ENCODE assay signal across 17 cellular contexts in the genomic region with DNA sequence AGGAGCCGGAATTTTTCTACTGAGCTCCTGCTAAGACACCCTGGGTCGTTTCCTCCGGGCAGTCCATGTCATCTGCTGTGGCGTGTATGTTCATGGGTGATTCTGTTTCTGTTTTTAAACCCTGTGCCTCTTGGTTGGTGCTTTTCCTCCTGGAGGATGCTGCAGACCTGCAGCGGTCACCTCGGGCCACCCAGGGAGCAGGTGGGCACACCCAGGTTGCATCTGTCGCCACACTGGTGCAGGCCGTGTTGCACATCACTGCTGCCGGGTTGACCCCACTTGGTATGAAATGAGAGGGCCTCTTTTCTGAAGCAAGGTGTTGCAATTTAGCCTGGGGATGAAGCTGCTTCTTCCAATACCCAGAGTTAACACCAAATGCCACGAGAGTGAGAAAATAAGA.
A peak's percentile ranks its signal among the peaks of the same experiment; 100 is the strongest.
DNase-seq lines count a peak whose midpoint lies in the region; ATAC-seq and TF ChIP-seq lines count a peak whose summit lies in the region.
"Had no signal": no experiment of that assay in that cellular context is flagged by ENCODE, and none has a peak within 500 bp of the region (broad histone marks: within the 10 kb centered on the region; RNA-seq: fewer than 3 reads in every experiment).

No MANE protein-coding gene starts in this region.

- no peak overlapping the region for H3K4me3 Mint-ChIP-seq in WTC11
- H3K4me3 Mint-ChIP-seq: CD4-positive, alpha-beta memory T cell; H9 had no signal

- CTCF ChIA-PET in WTC11 (lab: Charles Lee), result no interaction called here

- H3K27ac ChIP-seq in heart right ventricle, result peak overlapping the region in 8 of 10 donors; percentile 20 to 87 (median 70)
- peak overlapping the region; percentile 45 for H3K27ac ChIP-seq in muscle layer of colon (ENCODE audit: low read depth, low read length)
- no peak overlapping the region for H3K27ac ChIP-seq in upper lobe of right lung
- H3K27ac ChIP-seq: KMS-11 had no signal

- intact Hi-C loops in heart right ventricle (cut with DNase I), result loop anchor here in 1 of 10 donors (5.0 kb wide), 1 partner anchor 62 kb away; no protein-coding TSS in a partner anchor
- intact Hi-C loops in left ventricle myocardium superior (cut with micrococcal nuclease), result no loop called here
- intact Hi-C loops in upper lobe of right lung (cut with DNase I), result no loop called here

- ATAC-seq in heart right ventricle (no peak), left ventricle myocardium superior (no peak), WTC11 (no peak), upper lobe of right lung (no peak)
- ATAC-seq: PC-3 had no signal

- peak overlapping the region; percentile 72; the same call in 1 of the 2 replicates for H3K27ac Mint-ChIP-seq in WTC11
- H3K27ac Mint-ChIP-seq: CD4-positive, alpha-beta memory T cell had no signal

- H3K4me1 ChIP-seq in heart right ventricle, result peaks cover 19 to 85% (median 73%) of the 10 kb centered on the region in 9 donors
- H3K4me1 ChIP-seq in muscle layer of colon (ENCODE audit: insufficient read depth, low read length), result peaks cover 84% of the 10 kb centered on the region
- peaks cover 31% of the 10 kb centered on the region for H3K4me1 ChIP-seq in upper lobe of right lung

- H3K9me3 Mint-ChIP-seq in WTC11, result no peaks in the 10 kb centered on the region
- H3K9me3 Mint-ChIP-seq: CD4-positive, alpha-beta memory T cell; H9 had no signal

- H3K9me3 ChIP-seq in heart right ventricle, result no peaks in the 10 kb centered on the region
- H3K9me3 ChIP-seq in muscle layer of colon (ENCODE audit: low read length), result no peaks in the 10 kb centered on the region
- no peaks in the 10 kb centered on the region for H3K9me3 ChIP-seq in upper lobe of right lung
- H3K9me3 ChIP-seq: MG63 had no signal

- DNase-seq in heart right ventricle (no peak), left ventricle myocardium superior (no peak), WTC11 (ENCODE audit: low spot score) (no peak), upper lobe of right lung (peak; percentile 41), NCI-H2107 (lab: John Stamatoyannopoulos, UW) (no peak), GF-D8 (lab: John Stamatoyannopoulos, UW) (no peak), AG08395 (ENCODE audit: low spot score) (no peak)
- DNase-seq: AML-193; CD4-positive, alpha-beta memory T cell; H9; MG63; NCI-H1105; NCI-H1694 treated with DMSO at 0.1 percent for 48 hours; NCI-H446 had no signal

- peaks cover 86% of the 10 kb centered on the region for H3K4me1 Mint-ChIP-seq in WTC11

- H3K36me3 ChIP-seq in heart right ventricle (no peaks in the 10 kb centered on the region), muscle layer of colon (ENCODE audit: insufficient read depth, low read length) (no peaks in the 10 kb centered on the region), upper lobe of right lung (no peaks in the 10 kb centered on the region)
- H3K36me3 ChIP-seq: MG63 had no signal

- H3K27me3 Mint-ChIP-seq in WTC11 (ENCODE audit: low read depth), result no peaks in the 10 kb centered on the region
- H3K27me3 Mint-ChIP-seq: CD4-positive, alpha-beta memory T cell had no signal

- H3K36me3 Mint-ChIP-seq in WTC11, result no peaks in the 10 kb centered on the region
- H3K36me3 Mint-ChIP-seq: CD4-positive, alpha-beta memory T cell had no signal

- POLR2A ChIA-PET in WTC11 (lab: Charles Lee), result interaction anchor here (0.6 kb wide), 1 partner anchor 170 kb away, joined by 5 read pairs; no protein-coding TSS in a partner anchor

- 80 to 86% methylated on average over 10 of the region's 10 CpGs for WGBS in heart right ventricle, 2 donors

- TF ChIP-seq CTCF in heart right ventricle (IDR thresholded peaks at IDR 0.05), result no peak
- TF ChIP-seq CTCF in WTC11 (IDR thresholded peaks at IDR 0.05), result no peak
- TF ChIP-seq CTCF in upper lobe of right lung (IDR thresholded peaks at IDR 0.05), result no peak

- peak overlapping the region; percentile 41 for H3K9ac ChIP-seq in muscle layer of colon (ENCODE audit: low read length)
- H3K9ac ChIP-seq: KMS-11 had no signal

- no peak overlapping the region for H3K4me3 ChIP-seq in heart right ventricle
- peak overlapping the region in 1 of 2 donors; percentile 5 for H3K4me3 ChIP-seq in muscle layer of colon (ENCODE audit: low read depth in 1 of 2, low read length in 2 of 2)
- H3K4me3 ChIP-seq in upper lobe of right lung, result no peak overlapping the region
- H3K4me3 ChIP-seq: MG63 had no signal

- H3K27me3 ChIP-seq in heart right ventricle (no peaks in the 10 kb centered on the region), muscle layer of colon (ENCODE audit: control insufficient read depth in 1 of 2, insufficient read depth in 2 of 2, low read length in 2 of 2) (no peaks in the 10 kb centered on the region), upper lobe of right lung (no peaks in the 10 kb centered on the region)
- H3K27me3 ChIP-seq: MG63 had no signal

TF ChIP-seq in WTC11, 78 proteins besides CTCF, POLR2A, EP300 and RAD21:
- TF ChIP-seq, protein P1, sequence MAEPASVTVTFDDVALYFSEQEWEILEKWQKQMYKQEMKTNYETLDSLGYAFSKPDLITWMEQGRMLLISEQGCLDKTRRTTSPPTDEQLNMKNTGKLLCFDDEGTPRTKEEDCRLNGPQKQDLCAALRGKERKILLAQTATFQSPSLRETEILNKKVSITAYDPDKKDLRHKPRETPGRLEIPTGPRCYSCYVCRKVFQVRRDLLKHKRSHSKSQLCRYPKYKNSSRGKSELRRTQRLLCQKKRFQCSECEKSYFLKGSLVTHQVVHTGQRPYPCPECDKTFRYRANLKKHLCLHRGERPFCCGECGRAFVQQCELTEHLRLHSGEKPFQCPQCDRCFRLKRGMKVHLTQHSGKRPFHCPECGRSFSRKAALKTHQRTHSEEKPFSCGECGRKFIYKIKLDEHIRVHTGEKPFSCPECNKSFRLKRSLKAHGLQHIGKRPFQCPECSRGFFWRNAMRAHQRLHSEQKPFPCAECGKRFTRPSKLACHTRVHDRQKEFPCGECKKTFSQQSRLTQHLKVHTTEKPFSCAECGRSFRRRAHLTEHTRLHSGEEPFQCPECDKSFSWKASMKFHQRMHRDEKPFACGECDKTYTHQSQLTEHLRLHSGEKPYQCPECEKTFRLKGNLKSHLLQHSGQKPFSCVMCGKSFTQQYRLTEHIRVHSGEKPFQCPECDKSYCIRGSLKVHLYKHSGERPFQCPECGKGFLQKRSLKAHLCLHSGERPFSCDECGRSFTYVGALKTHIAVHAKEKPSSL (CRISPR knock-in tag; conservative IDR thresholded peaks at IDR 0.05), result no peak
- TF ChIP-seq EMX1 (CRISPR knock-in tag; IDR thresholded peaks at IDR 0.05) (no peak), TEAD1 (CRISPR knock-in tag; IDR thresholded peaks at IDR 0.05) (no peak), ETV6 (CRISPR knock-in tag; IDR thresholded peaks at IDR 0.05) (no peak), CREB1 (CRISPR knock-in tag; IDR thresholded peaks at IDR 0.05) (no peak), ZNF317 (CRISPR knock-in tag; IDR thresholded peaks at IDR 0.05; ENCODE audit: borderline replicate concordance, low read depth) (no peak)
- TF ChIP-seq, protein P2, sequence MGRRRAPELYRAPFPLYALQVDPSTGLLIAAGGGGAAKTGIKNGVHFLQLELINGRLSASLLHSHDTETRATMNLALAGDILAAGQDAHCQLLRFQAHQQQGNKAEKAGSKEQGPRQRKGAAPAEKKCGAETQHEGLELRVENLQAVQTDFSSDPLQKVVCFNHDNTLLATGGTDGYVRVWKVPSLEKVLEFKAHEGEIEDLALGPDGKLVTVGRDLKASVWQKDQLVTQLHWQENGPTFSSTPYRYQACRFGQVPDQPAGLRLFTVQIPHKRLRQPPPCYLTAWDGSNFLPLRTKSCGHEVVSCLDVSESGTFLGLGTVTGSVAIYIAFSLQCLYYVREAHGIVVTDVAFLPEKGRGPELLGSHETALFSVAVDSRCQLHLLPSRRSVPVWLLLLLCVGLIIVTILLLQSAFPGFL (CRISPR knock-in tag; IDR thresholded peaks at IDR 0.05; ENCODE audit: borderline replicate concordance), result no peak
TF ChIP-seq in WTC11: peak in this region for 0.
